ENCODE assay signal across 16 cellular contexts in genomic region chr15:33941279-33942063, GRCh38. TPM values are rescaled to one million over a fixed set of nuclear protein-coding genes. Genes with fewer than 3 reads are reported as not detected.
A peak's percentile ranks its signal among the peaks of the same experiment; 100 is the strongest.
DNase-seq lines count a peak whose midpoint lies in the region; ATAC-seq and TF ChIP-seq lines count a peak whose summit lies in the region.
"Had no signal": no experiment of that assay in that cellular context is flagged by ENCODE, and none has a peak within 500 bp of the region (broad histone marks: within the 10 kb centered on the region; RNA-seq: fewer than 3 reads in every experiment).

No MANE protein-coding gene starts in this region.

- in situ Hi-C loops in IMR-90 (cut with MboI; ENCODE audit: low sequenced_read_pairs): no loop called here

- dilution Hi-C loops in IMR-90 (cut with HindIII; ENCODE audit: low sequenced_read_pairs, unreplicated experiment): no loop called here

- no peak overlapping the region for H4K8ac ChIP-seq in IMR-90 (ENCODE audit: low read depth in 2 of 2, low read length in 2 of 2)

- DNase-seq in DMS79 (lab: John Stamatoyannopoulos, UW) (peak; percentile 59), IMR-90 (no peak), MCF 10A (ENCODE audit: unreplicated experiment) (no peak), head of caudate nucleus (no peak)
- no peak for DNase-seq in effector CD8-positive, alpha-beta T cell (lab: John Stamatoyannopoulos, UW)
- no peak for DNase-seq in activated T-cell treated with anti-CD3 and anti-CD28 coated beads, Interleukin-2, amount 50 U/mL, for 48 hours
- DNase-seq: activated CD4-positive, alpha-beta memory T cell treated with anti-CD3 and anti-CD28 coated beads for 36 hours; activated effector memory CD4-positive, alpha-beta T cell treated with Interleukin-2 at 50 U/mL for 16 hours; effector CD4-positive, alpha-beta T cell; islet precursor cell; NCI-H524 treated with DMSO at 0.1 percent for 48 hours; psoas muscle; T-helper 9 cell had no signal

- H3K23ac ChIP-seq in IMR-90 (ENCODE audit: low read depth, low read length): no peak overlapping the region

- H3K4me1 ChIP-seq in IMR-90 (ENCODE audit: control insufficient read depth, insufficient read depth, low read length): no peaks in the 10 kb centered on the region
- H3K4me1 ChIP-seq: psoas muscle had no signal

- no peak overlapping the region for H3K9ac ChIP-seq in IMR-90 (ENCODE audit: low read depth, low read length)

- no peak for TF ChIP-seq RAD21 in IMR-90 (IDR thresholded peaks at IDR 0.05; ENCODE audit: low read length)

- no peak overlapping the region for H2BK120ac ChIP-seq in IMR-90 (ENCODE audit: low read depth, low read length)

- H2AFZ ChIP-seq in IMR-90 (replicated peaks; ENCODE audit: low read length, poor library complexity): no peak overlapping the region

- H3K79me1 ChIP-seq in IMR-90 (ENCODE audit: low read depth in 1 of 2, low read length in 2 of 2): no peaks in the 10 kb centered on the region; a peak in 1 of 4 replicates

- H3K18ac ChIP-seq in IMR-90 (ENCODE audit: low read depth, low read length): no peak overlapping the region

- no peak overlapping the region for H3K4ac ChIP-seq in IMR-90 (ENCODE audit: low read depth, low read length)

- no peak overlapping the region for H2AK5ac ChIP-seq in IMR-90 (ENCODE audit: low read depth, low read length)

- H3K9me3 ChIP-seq in IMR-90 (ENCODE audit: control insufficient read depth, insufficient read depth, low read length): no peaks in the 10 kb centered on the region
- H3K9me3 ChIP-seq: psoas muscle had no signal

- H3K56ac ChIP-seq in IMR-90 (ENCODE audit: extremely low read depth, insufficient read depth, low read length): no peak overlapping the region

- CTCF ChIA-PET in IMR-90 (lab: Yijun Ruan, JAX) (interaction anchor here (0.6 kb wide), 1 partner anchor 701 kb away, joined by 6 read pairs; no protein-coding TSS in a partner anchor), MCF 10A (lab: Yijun Ruan, JAX) (no interaction called here)

- H2BK20ac ChIP-seq in IMR-90 (ENCODE audit: low read depth, low read length): no peak overlapping the region

- POLR2A ChIA-PET in IMR-90 (lab: Charles Lee; ENCODE audit: unreplicated experiment) (interaction anchor here (0.6 kb wide), 1 partner anchor 1197 kb away, joined by 3 read pairs; no protein-coding TSS in a partner anchor), MCF 10A (lab: Yijun Ruan, JAX) (interaction anchor here (0.6 to 1.1 kb wide), 3 partner anchors 8 to 530 kb away, joined by 3 to 4 read pairs (median 3); no protein-coding TSS in a partner anchor)

- no peaks in the 10 kb centered on the region for H3K9me3 Mint-ChIP-seq in MCF 10A (ENCODE audit: unreplicated experiment)
- H3K9me3 Mint-ChIP-seq: activated CD4-positive, alpha-beta memory T cell treated with anti-CD3 and anti-CD28 coated beads for 36 hours had no signal

- TF ChIP-seq POLR2A in IMR-90 (IDR thresholded peaks at IDR 0.05; ENCODE audit: low read depth, low read length): no peak

- H3K4me3 ChIP-seq in IMR-90 (ENCODE audit: insufficient read depth, low read depth, low read length): no peak overlapping the region
- H3K4me3 ChIP-seq: psoas muscle had no signal

- no peaks in the 10 kb centered on the region for H3K4me1 Mint-ChIP-seq in MCF 10A (ENCODE audit: insufficient read depth, unreplicated experiment)

- intact Hi-C loops in IMR-90 (cut with micrococcal nuclease) (no loop called here), MCF 10A (cut with micrococcal nuclease) (no loop called here), head of caudate nucleus (cut with DNase I) (no loop called here)

- TF ChIP-seq CTCF in IMR-90 (conservative IDR thresholded peaks at IDR 0.05; ENCODE audit: low read depth, low read length) (no peak), VCaP (conservative IDR thresholded peaks at IDR 0.05) (no peak), MCF 10A (IDR thresholded peaks at IDR 0.05; ENCODE audit: unreplicated experiment) (no peak)

- no peak overlapping the region for H3K4me3 Mint-ChIP-seq in MCF 10A (ENCODE audit: unreplicated experiment)
- H3K4me3 Mint-ChIP-seq: activated CD4-positive, alpha-beta memory T cell treated with anti-CD3 and anti-CD28 coated beads for 36 hours had no signal

- H3K27ac ChIP-seq in IMR-90 (ENCODE audit: insufficient read depth, low read length): no peak overlapping the region
- peak overlapping the region; percentile 9; the same call in 1 of the 2 replicates for H3K27ac ChIP-seq in VCaP
- H3K27ac ChIP-seq: HL-60, psoas muscle had no signal

- H3K27me3 ChIP-seq in IMR-90 (ENCODE audit: control insufficient read depth, insufficient read depth, low read length): no peaks in the 10 kb centered on the region

- H3K14ac ChIP-seq in IMR-90 (replicated peaks; ENCODE audit: low read depth, low read length): no peak overlapping the region

- no peak overlapping the region for H4K5ac ChIP-seq in IMR-90 (ENCODE audit: low read depth, low read length)

- no peak overlapping the region for H2AK9ac ChIP-seq in IMR-90 (replicated peaks; ENCODE audit: low read depth, low read length, poor library complexity)

- H3K27me3 Mint-ChIP-seq in MCF 10A (ENCODE audit: insufficient read depth, unreplicated experiment): no peaks in the 10 kb centered on the region
- H3K27me3 Mint-ChIP-seq: activated CD4-positive, alpha-beta memory T cell treated with anti-CD3 and anti-CD28 coated beads for 36 hours had no signal

- no peaks in the 10 kb centered on the region for H4K20me1 ChIP-seq in IMR-90 (ENCODE audit: insufficient read depth, low read length)

- H3K27ac Mint-ChIP-seq in MCF 10A (ENCODE audit: low read depth, unreplicated experiment): no peak overlapping the region
- H3K27ac Mint-ChIP-seq: activated CD4-positive, alpha-beta memory T cell treated with anti-CD3 and anti-CD28 coated beads for 36 hours had no signal

- no peak overlapping the region for H2BK5ac ChIP-seq in IMR-90 (ENCODE audit: low read depth, low read length, poor library complexity, severe bottlenecking)

- WGBS in IMR-90 (ENCODE audit: extremely low coverage in 2 of 2, insufficient read length in 1 of 2), 2 experiments: no CpG with 5 or more reads among the region's 4 CpGs

- H3K9me1 ChIP-seq in IMR-90 (ENCODE audit: insufficient read depth, low read length): no peaks in the 10 kb centered on the region; the same call in 1 of the 2 replicates

- ATAC-seq in GM19463 (IDR thresholded peaks at IDR 0.05; ENCODE audit: unreplicated experiment) (peak; percentile 95), IMR-90 (ENCODE audit: low read depth) (no peak; the same call in 1 of the 2 replicates)
- ATAC-seq: psoas muscle had no signal

- peaks cover 7% of the 10 kb centered on the region for H3K36me3 Mint-ChIP-seq in MCF 10A (ENCODE audit: insufficient read depth, unreplicated experiment)
- H3K36me3 Mint-ChIP-seq: activated CD4-positive, alpha-beta memory T cell treated with anti-CD3 and anti-CD28 coated beads for 36 hours had no signal

- H4K91ac ChIP-seq in IMR-90 (ENCODE audit: insufficient read depth, low read depth, low read length): no peak overlapping the region

- H3K36me3 ChIP-seq in IMR-90 (ENCODE audit: control insufficient read depth, insufficient read depth, low read length): no peaks in the 10 kb centered on the region

- BruUV-seq in IMR-90 (replicated peaks; lab: Mats Ljungman, UMichigan) (no TSS peak), MCF 10A (replicated peaks; lab: Mats Ljungman, UMichigan) (no TSS peak)

- peak overlapping the region; percentile 10; the same call in 1 of the 2 replicates for H3K4me2 ChIP-seq in IMR-90 (ENCODE audit: low read depth, low read length)

- no peak overlapping the region for H2BK15ac ChIP-seq in IMR-90 (ENCODE audit: low read depth, low read length)

TF ChIP-seq in IMR-90, 13 proteins besides CTCF, POLR2A, EP300 and RAD21:
- TF ChIP-seq FOS (IDR thresholded peaks at IDR 0.05; ENCODE audit: low read depth, low read length) (no peak), CHD1 (IDR thresholded peaks at IDR 0.05; ENCODE audit: low read depth, low read length) (no peak), MXI1 (IDR thresholded peaks at IDR 0.05; ENCODE audit: borderline replicate concordance, low read depth, low read length) (no peak), NFE2L2 (IDR thresholded peaks at IDR 0.05; ENCODE audit: low read depth, low read length) (no peak), CEBPB (IDR thresholded peaks at IDR 0.05; ENCODE audit: low read depth, low read length) (no peak), MAZ (IDR thresholded peaks at IDR 0.05; ENCODE audit: borderline replicate concordance, low read depth, low read length) (no peak), BHLHE40 (IDR thresholded peaks at IDR 0.05; ENCODE audit: low read depth, low read length) (no peak), RCOR1 (IDR thresholded peaks at IDR 0.05; ENCODE audit: insufficient replicate concordance, low read length) (no peak), ELK1 (IDR thresholded peaks at IDR 0.05; ENCODE audit: borderline replicate concordance, low read depth, low read length) (no peak)

RNA-seq across cellular contexts. Expression of gene CHRM5, which starts 26.8 kb away (rescaled TPM):
- under 0.01 TPM in 2 replicates for total RNA-seq in IMR-90 (2012; rRNA removed)
- 0.03 and 0.04 TPM in 2 replicates for polyA plus RNA-seq in IMR-90 (2012; rRNA removed)
- polyA plus RNA-seq in IMR-90 (2012; cell fraction: cytosol; rRNA removed): 0.02 and 0.05 TPM in 2 replicates
- polyA plus RNA-seq in IMR-90 (2012; cell fraction: nucleus; rRNA removed; ENCODE audit: low replicate concordance): 0.01 and 0.03 TPM in 2 replicates
- not detected in 2 replicates for total RNA-seq in MCF 10A (2022)
- total RNA-seq: activated CD4-positive, alpha-beta memory T cell treated with anti-CD3 and anti-CD28 coated beads for 36 hours; psoas muscle had no signal
